1 cellular context compared by ENCODE assay signal in genomic region chr1:212683357-212683722, GRCh38.
TF ChIP-seq lines count a peak whose summit lies in the region.

No MANE protein-coding gene starts in this region.

TF ChIP-seq in GM12878, 131 proteins besides CTCF, POLR2A, EP300 and RAD21 (continued from another document):
- no peak for TF ChIP-seq REST (IDR thresholded peaks at IDR 0.05; ENCODE audit: low read depth, low read length)
- TF ChIP-seq KAT2A (conservative IDR thresholded peaks at IDR 0.05; ENCODE audit: control insufficient read depth, low read depth, low read length), result no peak
- peak; percentile 10; the same call in 1 of the 2 replicates for TF ChIP-seq SMC3 (IDR thresholded peaks at IDR 0.05; ENCODE audit: borderline replicate concordance, low read length)
- peak; percentile 16; the same call in 1 of the 2 replicates for TF ChIP-seq ZBTB40 (IDR thresholded peaks at IDR 0.05; ENCODE audit: borderline replicate concordance)
- no peak for TF ChIP-seq ESRRA (IDR thresholded peaks at IDR 0.05; ENCODE audit: low read length)
- TF ChIP-seq RB1 (IDR thresholded peaks at IDR 0.05; ENCODE audit: borderline replicate concordance), result no peak
- no peak for TF ChIP-seq IRF3 (IDR thresholded peaks at IDR 0.05)
- TF ChIP-seq SMARCA5 (IDR thresholded peaks at IDR 0.05), result no peak
- no peak for TF ChIP-seq ZNF687 (IDR thresholded peaks at IDR 0.05)
- no peak for TF ChIP-seq HSF1 (IDR thresholded peaks at IDR 0.05; ENCODE audit: low read depth, low read length)
- TF ChIP-seq POLR2AphosphoS5 (IDR thresholded peaks at IDR 0.05; ENCODE audit: low read length), result no peak
- no peak for TF ChIP-seq NR2F1 (conservative IDR thresholded peaks at IDR 0.05)
- TF ChIP-seq GABPA (IDR thresholded peaks at IDR 0.05; ENCODE audit: low read depth), result peak; percentile 78
- 0 out of 2 replicates have a peak, but pooled peaks have one; percentile 41 for TF ChIP-seq MEF2A (IDR thresholded peaks at IDR 0.05; ENCODE audit: insufficient read depth, low read depth, low read length)
- no peak for TF ChIP-seq YBX1 (IDR thresholded peaks at IDR 0.05)
- peak; percentile 97 for TF ChIP-seq RUNX3 (IDR thresholded peaks at IDR 0.05; ENCODE audit: low read length)
- no peak for TF ChIP-seq MXI1 (IDR thresholded peaks at IDR 0.05; ENCODE audit: low read depth, low read length)
- TF ChIP-seq BCL3 (IDR thresholded peaks at IDR 0.05; ENCODE audit: borderline replicate concordance, insufficient read depth, low read depth, low read length, poor library complexity, severe bottlenecking), result peak; percentile 13
- no peak for TF ChIP-seq ZBTB33 (IDR thresholded peaks at IDR 0.05)
TF ChIP-seq in GM12878: peak in this region for 37.
